Comparison of ENCODE assay signal across 11 cellular contexts in genomic region chr13:21016487-21016886, GRCh38. TPM values are rescaled to one million over a fixed set of nuclear protein-coding genes. Genes with fewer than 3 reads are reported as not detected.
DNase-seq lines count a peak whose midpoint lies in the region; ATAC-seq and TF ChIP-seq lines count a peak whose summit lies in the region.
"Had no signal": no experiment of that assay in that cellular context is flagged by ENCODE, and none has a peak within 500 bp of the region (broad histone marks: within the 10 kb centered on the region; RNA-seq: fewer than 3 reads in every experiment).

No MANE protein-coding gene starts in this region.

- ATAC-seq in activated CD4-positive, alpha-beta T cell treated with anti-CD3 and anti-CD28 coated beads for 36 hours: no peak
- ATAC-seq in WTC11 (no peak), GM18907 (IDR thresholded peaks at IDR 0.05; ENCODE audit: unreplicated experiment) (no peak)
- no peak for ATAC-seq in stimulated activated effector memory CD8-positive, alpha-beta T cell treated with anti-CD3 and anti-CD28 coated beads, Interleukin-12 subunit alpha, Interleukin-12 subunit beta, amount 100 ng/mL, for 72 hours

- intact Hi-C loops in activated CD4-positive, alpha-beta T cell treated with anti-CD3 and anti-CD28 coated beads for 36 hours (cut with DNase I, micrococcal nuclease): loop anchor here in 1 of 2 experiments (2.0 to 5.0 kb wide), 2 partner anchors 44 to 586 kb away; partner anchors contain the start of genes LATS2 and MICU2
- intact Hi-C loops in prostate gland (cut with DNase I): no loop called here

- CTCF ChIA-PET in activated CD4-positive, alpha-beta T cell treated with anti-CD3 and anti-CD28 coated beads for 36 hours (lab: Charles Lee): interaction anchor here (0.6 kb wide), 1 partner anchor 129 kb away, joined by 4 read pairs; no protein-coding TSS in a partner anchor
- CTCF ChIA-PET in WTC11 (lab: Charles Lee): no interaction called here

- no peaks in the 10 kb centered on the region for H3K36me3 Mint-ChIP-seq in activated CD4-positive, alpha-beta T cell treated with anti-CD3 and anti-CD28 coated beads for 36 hours (ENCODE audit: low read depth)
- H3K36me3 Mint-ChIP-seq in WTC11: peaks cover 3% of the 10 kb centered on the region; the same call in 1 of the 2 replicates
- H3K36me3 Mint-ChIP-seq in stimulated activated effector memory CD8-positive, alpha-beta T cell treated with anti-CD3 and anti-CD28 coated beads, Interleukin-12 subunit alpha, Interleukin-12 subunit beta, amount 100 ng/mL, for 72 hours: peaks cover 5% of the 10 kb centered on the region

- no peak for TF ChIP-seq POLR2A in prostate gland (IDR thresholded peaks at IDR 0.05)

- H3K36me3 ChIP-seq in iPS-15b (ENCODE audit: control insufficient read depth, insufficient read depth, low read length) (peaks cover 3% of the 10 kb centered on the region), prostate gland (no peaks in the 10 kb centered on the region)

- H3K9ac ChIP-seq in iPS-15b (ENCODE audit: low read depth, low read length): peak overlapping the region; percentile 3

- DNase-seq in activated CD4-positive, alpha-beta T cell treated with anti-CD3 and anti-CD28 coated beads for 36 hours: no peak
- DNase-seq in activated CD4-positive, alpha-beta T cell treated with anti-CD3 and anti-CD28 coated beads, Interleukin-2, amount 50 U/mL, for 1 hour: no peak
- no peak for DNase-seq in WTC11 (ENCODE audit: low spot score)
- no peak for DNase-seq in stimulated activated effector memory CD8-positive, alpha-beta T cell treated with anti-CD3 and anti-CD28 coated beads, Interleukin-12 subunit alpha, Interleukin-12 subunit beta, amount 100 ng/mL, for 72 hours (ENCODE audit: low spot score in 2 of 2)
- DNase-seq in prostate gland (ENCODE audit: low spot score): no peak
- DNase-seq in activated CD4-positive, CD25-positive, alpha-beta regulatory T cell (lab: John Stamatoyannopoulos, UW): no peak
- DNase-seq: central memory CD4-positive, alpha-beta T cell; mesendoderm; SHP77 treated with DMSO at 0.1 percent for 48 hours had no signal

- H3K9me3 Mint-ChIP-seq in activated CD4-positive, alpha-beta T cell treated with anti-CD3 and anti-CD28 coated beads for 36 hours (ENCODE audit: low read depth): no peaks in the 10 kb centered on the region
- no peaks in the 10 kb centered on the region for H3K9me3 Mint-ChIP-seq in WTC11
- H3K9me3 Mint-ChIP-seq in stimulated activated effector memory CD8-positive, alpha-beta T cell treated with anti-CD3 and anti-CD28 coated beads, Interleukin-12 subunit alpha, Interleukin-12 subunit beta, amount 100 ng/mL, for 72 hours: no peaks in the 10 kb centered on the region

- no peak overlapping the region for H3K4me3 ChIP-seq in iPS-15b (ENCODE audit: low read depth, low read length)
- H3K4me3 ChIP-seq in prostate gland: no peak overlapping the region

- H3K4me1 Mint-ChIP-seq in activated CD4-positive, alpha-beta T cell treated with anti-CD3 and anti-CD28 coated beads for 36 hours: peaks cover 19% of the 10 kb centered on the region
- H3K4me1 Mint-ChIP-seq in WTC11: peaks cover 33% of the 10 kb centered on the region
- H3K4me1 Mint-ChIP-seq in stimulated activated effector memory CD8-positive, alpha-beta T cell treated with anti-CD3 and anti-CD28 coated beads, Interleukin-12 subunit alpha, Interleukin-12 subunit beta, amount 100 ng/mL, for 72 hours: peaks cover 27% of the 10 kb centered on the region

- peak overlapping the region; percentile 18 for H3K4me3 Mint-ChIP-seq in activated CD4-positive, alpha-beta T cell treated with anti-CD3 and anti-CD28 coated beads for 36 hours
- H3K4me3 Mint-ChIP-seq in WTC11: no peak overlapping the region
- peak overlapping the region; percentile 51 for H3K4me3 Mint-ChIP-seq in stimulated activated effector memory CD8-positive, alpha-beta T cell treated with anti-CD3 and anti-CD28 coated beads, Interleukin-12 subunit alpha, Interleukin-12 subunit beta, amount 100 ng/mL, for 72 hours

- 79% methylated on average over 4 of the region's 4 CpGs for WGBS in prostate gland

- H3K27ac Mint-ChIP-seq in activated CD4-positive, alpha-beta T cell treated with anti-CD3 and anti-CD28 coated beads for 36 hours: peak overlapping the region; percentile 89
- H3K27ac Mint-ChIP-seq in WTC11: peak overlapping the region; percentile 84
- peak overlapping the region; percentile 96 for H3K27ac Mint-ChIP-seq in stimulated activated effector memory CD8-positive, alpha-beta T cell treated with anti-CD3 and anti-CD28 coated beads, Interleukin-12 subunit alpha, Interleukin-12 subunit beta, amount 100 ng/mL, for 72 hours

- H3K27me3 Mint-ChIP-seq in activated CD4-positive, alpha-beta T cell treated with anti-CD3 and anti-CD28 coated beads for 36 hours: no peaks in the 10 kb centered on the region
- H3K27me3 Mint-ChIP-seq in WTC11 (ENCODE audit: low read depth): no peaks in the 10 kb centered on the region

- TF ChIP-seq CTCF in WTC11 (IDR thresholded peaks at IDR 0.05) (no peak), prostate gland (IDR thresholded peaks at IDR 0.05) (no peak)

- peak overlapping the region in 1 of 2 donors; percentile 62 for H3K27ac ChIP-seq in prostate gland

- H3K4me1 ChIP-seq in iPS-15b (ENCODE audit: control insufficient read depth, insufficient read depth, low read length) (peaks cover 10% of the 10 kb centered on the region), prostate gland (replicated peaks) (peaks cover 34% of the 10 kb centered on the region)

- H3K27me3 ChIP-seq in iPS-15b (ENCODE audit: control insufficient read depth, insufficient read depth, low read length) (no peaks in the 10 kb centered on the region), prostate gland (replicated peaks; ENCODE audit: insufficient read depth) (no peaks in the 10 kb centered on the region)

- POLR2A ChIA-PET in activated CD4-positive, alpha-beta T cell treated with anti-CD3 and anti-CD28 coated beads for 36 hours (lab: Charles Lee): interaction anchor here (1.6 kb wide), 1 partner anchor 159 kb away, joined by 3 read pairs; the partner anchor contains the start of gene SKA3
- POLR2A ChIA-PET in WTC11 (lab: Charles Lee): no interaction called here

- H3K9me3 ChIP-seq in iPS-15b (ENCODE audit: control insufficient read depth, insufficient read depth, low read length) (no peaks in the 10 kb centered on the region), prostate gland (no peaks in the 10 kb centered on the region)

TF ChIP-seq in WTC11, 78 proteins besides CTCF, POLR2A, EP300 and RAD21:
- no peak for TF ChIP-seq ELF4 (CRISPR knock-in tag; IDR thresholded peaks at IDR 0.05; ENCODE audit: low read depth)

RNA-seq across cellular contexts. Expression of gene LATS2, which starts 44.9 kb away (rescaled TPM):
- total RNA-seq in activated CD4-positive, alpha-beta T cell treated with anti-CD3 and anti-CD28 coated beads for 36 hours: 1 to 10 TPM; 1.6 TPM
- 27.5 to 31.2 TPM (median 28.9 TPM) in 3 replicates for total RNA-seq in WTC11 (2021)
- 10 to 100 TPM; 22.0 to 27.4 TPM for total RNA-seq in prostate gland

Comparison
In these comparisons a context has a peak if more than half of its experiments do, and no peak if none do; other contexts are left out.
1. RNA of gene LATS2, which starts 44.9 kb away (total RNA-seq): 27.5 to 31.2 TPM in WTC11 and 22.0 to 27.4 TPM in prostate gland; 1.6 TPM in activated CD4-positive, alpha-beta T cell treated with anti-CD3 and anti-CD28 coated beads for 36 hours; every median in the first group is over 4 times any median in the second.
2. Peak in every context shown above with its lines, with median percentiles within 50 percentile points of each other: H3K27ac Mint-ChIP-seq.